Comparison of ENCODE assay signal across 4 cellular contexts in the genomic region with DNA sequence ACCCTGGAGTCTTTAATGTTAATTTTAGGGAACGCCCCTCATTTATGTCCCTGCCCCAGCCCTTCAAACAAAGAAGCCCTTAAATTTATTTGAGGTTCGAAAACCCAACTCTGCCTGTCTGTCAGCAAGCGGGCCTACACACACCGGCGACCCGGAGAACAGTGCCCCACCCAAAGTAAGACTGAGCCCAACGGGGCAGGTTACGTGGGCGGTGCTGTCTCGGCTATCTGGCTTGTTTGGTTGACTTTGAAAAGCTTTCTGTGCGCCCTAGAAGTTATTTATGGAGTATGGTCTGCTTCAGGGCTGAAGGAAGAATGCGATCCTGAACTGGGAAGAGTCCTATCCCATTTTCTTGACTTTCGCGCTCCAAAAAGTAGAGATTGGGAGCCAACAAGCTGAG.
A peak's percentile ranks its signal among the peaks of the same experiment; 100 is the strongest.
TF ChIP-seq lines count a peak whose summit lies in the region.

No MANE protein-coding gene starts in this region.

TF ChIP-seq in SK-N-SH, 30 proteins besides CTCF, POLR2A, EP300 and RAD21 (continued from another document):
- TF ChIP-seq FOXM1 (IDR thresholded peaks at IDR 0.05; ENCODE audit: low read depth), result no peak
- TF ChIP-seq EZH2phosphoT487 (IDR thresholded peaks at IDR 0.05; ENCODE audit: borderline replicate concordance, low read depth), result no peak
- no peak for TF ChIP-seq GABPA (IDR thresholded peaks at IDR 0.05; ENCODE audit: low read depth)
- TF ChIP-seq TEAD4 (IDR thresholded peaks at IDR 0.05; ENCODE audit: borderline replicate concordance, insufficient read depth), result no peak
- no peak for TF ChIP-seq RFX5 (IDR thresholded peaks at IDR 0.05; ENCODE audit: low read length)
- TF ChIP-seq GATA2 (CRISPR knock-in tag; IDR thresholded peaks at IDR 0.05), result no peak
- no peak for TF ChIP-seq NRF1 (IDR thresholded peaks at IDR 0.05; ENCODE audit: low read depth, low read length)
- TF ChIP-seq, protein P1, sequence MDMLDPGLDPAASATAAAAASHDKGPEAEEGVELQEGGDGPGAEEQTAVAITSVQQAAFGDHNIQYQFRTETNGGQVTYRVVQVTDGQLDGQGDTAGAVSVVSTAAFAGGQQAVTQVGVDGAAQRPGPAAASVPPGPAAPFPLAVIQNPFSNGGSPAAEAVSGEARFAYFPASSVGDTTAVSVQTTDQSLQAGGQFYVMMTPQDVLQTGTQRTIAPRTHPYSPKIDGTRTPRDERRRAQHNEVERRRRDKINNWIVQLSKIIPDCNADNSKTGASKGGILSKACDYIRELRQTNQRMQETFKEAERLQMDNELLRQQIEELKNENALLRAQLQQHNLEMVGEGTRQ (IDR thresholded peaks at IDR 0.05; ENCODE audit: borderline replicate concordance, low read depth, low read length), result no peak
- TF ChIP-seq JUND (IDR thresholded peaks at IDR 0.05), result no peak
- no peak for TF ChIP-seq MEF2A (IDR thresholded peaks at IDR 0.05; ENCODE audit: borderline replicate concordance, low read depth)
- TF ChIP-seq FOXJ3 (CRISPR knock-in tag; IDR thresholded peaks at IDR 0.05), result no peak
- TF ChIP-seq, protein P2, sequence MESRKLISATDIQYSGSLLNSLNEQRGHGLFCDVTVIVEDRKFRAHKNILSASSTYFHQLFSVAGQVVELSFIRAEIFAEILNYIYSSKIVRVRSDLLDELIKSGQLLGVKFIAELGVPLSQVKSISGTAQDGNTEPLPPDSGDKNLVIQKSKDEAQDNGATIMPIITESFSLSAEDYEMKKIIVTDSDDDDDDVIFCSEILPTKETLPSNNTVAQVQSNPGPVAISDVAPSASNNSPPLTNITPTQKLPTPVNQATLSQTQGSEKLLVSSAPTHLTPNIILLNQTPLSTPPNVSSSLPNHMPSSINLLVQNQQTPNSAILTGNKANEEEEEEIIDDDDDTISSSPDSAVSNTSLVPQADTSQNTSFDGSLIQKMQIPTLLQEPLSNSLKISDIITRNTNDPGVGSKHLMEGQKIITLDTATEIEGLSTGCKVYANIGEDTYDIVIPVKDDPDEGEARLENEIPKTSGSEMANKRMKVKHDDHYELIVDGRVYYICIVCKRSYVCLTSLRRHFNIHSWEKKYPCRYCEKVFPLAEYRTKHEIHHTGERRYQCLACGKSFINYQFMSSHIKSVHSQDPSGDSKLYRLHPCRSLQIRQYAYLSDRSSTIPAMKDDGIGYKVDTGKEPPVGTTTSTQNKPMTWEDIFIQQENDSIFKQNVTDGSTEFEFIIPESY (IDR thresholded peaks at IDR 0.05; ENCODE audit: borderline replicate concordance, low read depth), result no peak
- TF ChIP-seq NFIC (IDR thresholded peaks at IDR 0.05; ENCODE audit: borderline replicate concordance), result no peak
- TF ChIP-seq MAX (IDR thresholded peaks at IDR 0.05; ENCODE audit: low read depth), result no peak

TF ChIP-seq in SK-N-SH treated with all-trans-retinoic acid at 6 μM for 48 hours, 23 proteins besides CTCF, POLR2A, EP300 and RAD21 (continued from another document and continues in another):
- TF ChIP-seq PATZ1 (CRISPR knock-in tag; IDR thresholded peaks at IDR 0.05; ENCODE audit: borderline replicate concordance) (no peak), SNAI2 (CRISPR knock-in tag; IDR thresholded peaks at IDR 0.05) (no peak), PPARA (CRISPR knock-in tag; IDR thresholded peaks at IDR 0.05; ENCODE audit: borderline replicate concordance) (no peak), ZNF8 (CRISPR knock-in tag; IDR thresholded peaks at IDR 0.05) (no peak), ZNF565 (CRISPR knock-in tag; conservative IDR thresholded peaks at IDR 0.05; ENCODE audit: low read depth) (no peak), CSDC2 (CRISPR knock-in tag; IDR thresholded peaks at IDR 0.05) (no peak)
- TF ChIP-seq, protein P3, sequence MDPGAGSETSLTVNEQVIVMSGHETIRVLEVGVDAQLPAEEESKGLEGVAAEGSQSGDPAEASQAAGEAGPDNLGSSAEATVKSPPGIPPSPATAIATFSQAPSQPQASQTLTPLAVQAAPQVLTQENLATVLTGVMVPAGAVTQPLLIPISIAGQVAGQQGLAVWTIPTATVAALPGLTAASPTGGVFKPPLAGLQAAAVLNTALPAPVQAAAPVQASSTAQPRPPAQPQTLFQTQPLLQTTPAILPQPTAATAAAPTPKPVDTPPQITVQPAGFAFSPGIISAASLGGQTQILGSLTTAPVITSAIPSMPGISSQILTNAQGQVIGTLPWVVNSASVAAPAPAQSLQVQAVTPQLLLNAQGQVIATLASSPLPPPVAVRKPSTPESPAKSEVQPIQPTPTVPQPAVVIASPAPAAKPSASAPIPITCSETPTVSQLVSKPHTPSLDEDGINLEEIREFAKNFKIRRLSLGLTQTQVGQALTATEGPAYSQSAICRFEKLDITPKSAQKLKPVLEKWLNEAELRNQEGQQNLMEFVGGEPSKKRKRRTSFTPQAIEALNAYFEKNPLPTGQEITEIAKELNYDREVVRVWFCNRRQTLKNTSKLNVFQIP (CRISPR knock-in tag; IDR thresholded peaks at IDR 0.05; ENCODE audit: borderline replicate concordance, low read depth), result no peak

TF ChIP-seq in HEK293, 187 proteins besides CTCF, POLR2A, EP300 and RAD21 (continued from another document):
- TF ChIP-seq, protein P4, sequence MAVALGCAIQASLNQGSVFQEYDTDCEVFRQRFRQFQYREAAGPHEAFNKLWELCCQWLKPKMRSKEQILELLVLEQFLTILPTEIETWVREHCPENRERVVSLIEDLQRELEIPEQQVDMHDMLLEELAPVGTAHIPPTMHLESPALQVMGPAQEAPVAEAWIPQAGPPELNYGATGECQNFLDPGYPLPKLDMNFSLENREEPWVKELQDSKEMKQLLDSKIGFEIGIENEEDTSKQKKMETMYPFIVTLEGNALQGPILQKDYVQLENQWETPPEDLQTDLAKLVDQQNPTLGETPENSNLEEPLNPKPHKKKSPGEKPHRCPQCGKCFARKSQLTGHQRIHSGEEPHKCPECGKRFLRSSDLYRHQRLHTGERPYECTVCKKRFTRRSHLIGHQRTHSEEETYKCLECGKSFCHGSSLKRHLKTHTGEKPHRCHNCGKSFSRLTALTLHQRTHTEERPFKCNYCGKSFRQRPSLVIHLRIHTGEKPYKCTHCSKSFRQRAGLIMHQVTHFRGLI (tag by site-specific recombination; IDR thresholded peaks at IDR 0.05), result peak; percentile 52; the same call in 1 of the 2 replicates
- no peak for TF ChIP-seq TRIM28 (IDR thresholded peaks at IDR 0.05; ENCODE audit: borderline replicate concordance, low read length)

TF ChIP-seq in neural cell, 6 proteins besides CTCF, POLR2A, EP300 and RAD21:
- TF ChIP-seq, protein P5, sequence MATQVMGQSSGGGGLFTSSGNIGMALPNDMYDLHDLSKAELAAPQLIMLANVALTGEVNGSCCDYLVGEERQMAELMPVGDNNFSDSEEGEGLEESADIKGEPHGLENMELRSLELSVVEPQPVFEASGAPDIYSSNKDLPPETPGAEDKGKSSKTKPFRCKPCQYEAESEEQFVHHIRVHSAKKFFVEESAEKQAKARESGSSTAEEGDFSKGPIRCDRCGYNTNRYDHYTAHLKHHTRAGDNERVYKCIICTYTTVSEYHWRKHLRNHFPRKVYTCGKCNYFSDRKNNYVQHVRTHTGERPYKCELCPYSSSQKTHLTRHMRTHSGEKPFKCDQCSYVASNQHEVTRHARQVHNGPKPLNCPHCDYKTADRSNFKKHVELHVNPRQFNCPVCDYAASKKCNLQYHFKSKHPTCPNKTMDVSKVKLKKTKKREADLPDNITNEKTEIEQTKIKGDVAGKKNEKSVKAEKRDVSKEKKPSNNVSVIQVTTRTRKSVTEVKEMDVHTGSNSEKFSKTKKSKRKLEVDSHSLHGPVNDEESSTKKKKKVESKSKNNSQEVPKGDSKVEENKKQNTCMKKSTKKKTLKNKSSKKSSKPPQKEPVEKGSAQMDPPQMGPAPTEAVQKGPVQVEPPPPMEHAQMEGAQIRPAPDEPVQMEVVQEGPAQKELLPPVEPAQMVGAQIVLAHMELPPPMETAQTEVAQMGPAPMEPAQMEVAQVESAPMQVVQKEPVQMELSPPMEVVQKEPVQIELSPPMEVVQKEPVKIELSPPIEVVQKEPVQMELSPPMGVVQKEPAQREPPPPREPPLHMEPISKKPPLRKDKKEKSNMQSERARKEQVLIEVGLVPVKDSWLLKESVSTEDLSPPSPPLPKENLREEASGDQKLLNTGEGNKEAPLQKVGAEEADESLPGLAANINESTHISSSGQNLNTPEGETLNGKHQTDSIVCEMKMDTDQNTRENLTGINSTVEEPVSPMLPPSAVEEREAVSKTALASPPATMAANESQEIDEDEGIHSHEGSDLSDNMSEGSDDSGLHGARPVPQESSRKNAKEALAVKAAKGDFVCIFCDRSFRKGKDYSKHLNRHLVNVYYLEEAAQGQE (IDR thresholded peaks at IDR 0.05; ENCODE audit: borderline replicate concordance), result no peak
- TF ChIP-seq MXI1 (conservative IDR thresholded peaks at IDR 0.05; ENCODE audit: poor library complexity, severe bottlenecking), result no peak
